10 cellular contexts compared by ENCODE assay signal in the genomic region with DNA sequence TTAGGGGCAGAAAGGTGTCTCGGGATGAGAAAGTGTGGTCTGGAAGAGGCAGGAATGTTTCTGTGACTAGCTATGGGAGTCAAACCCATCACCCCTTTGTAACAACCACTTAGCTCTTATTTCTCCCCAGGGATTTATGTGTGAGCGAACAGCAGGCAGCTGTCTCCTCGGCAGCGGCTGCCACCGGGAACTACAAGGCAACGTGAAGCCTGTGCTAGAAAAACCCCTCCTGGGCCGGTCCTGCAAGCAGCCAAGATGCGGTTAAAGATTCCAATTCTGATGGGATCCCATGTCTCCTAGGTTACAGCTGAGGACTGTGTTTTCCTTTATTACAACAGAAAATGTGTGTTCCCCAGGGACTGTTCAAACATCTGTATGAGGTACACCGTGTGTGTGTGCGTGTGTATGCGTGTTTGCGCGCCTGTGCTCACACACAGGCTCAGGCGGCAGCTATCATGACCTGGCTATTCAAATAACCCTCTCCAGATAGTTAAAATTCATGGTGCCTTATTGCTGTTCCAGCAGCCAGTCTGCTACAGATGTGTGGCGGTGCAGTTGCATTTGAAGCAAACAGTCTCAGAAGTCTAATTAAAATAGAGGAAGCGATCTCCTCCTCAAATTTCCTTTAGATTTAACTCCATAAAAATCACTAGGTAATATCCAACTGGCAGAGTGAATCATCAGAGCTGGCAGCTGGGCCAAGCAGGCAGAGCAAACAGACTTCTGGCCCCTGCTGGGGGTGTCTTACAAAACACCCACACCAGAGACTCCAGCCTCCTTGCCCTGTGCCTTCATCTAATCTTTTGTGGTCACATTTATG.
DNase-seq lines count a peak whose midpoint lies in the region; ATAC-seq and TF ChIP-seq lines count a peak whose summit lies in the region.
"Had no signal": no experiment of that assay in that cellular context is flagged by ENCODE, and none has a peak within 500 bp of the region (broad histone marks: within the 10 kb centered on the region; RNA-seq: fewer than 3 reads in every experiment).

No MANE protein-coding gene starts in this region.

- peak overlapping the region; percentile 85 for H3K27ac Mint-ChIP-seq in neural progenitor cell

- peak; percentile 94 for DNase-seq in DMS153 treated with DMSO at 0.1 percent for 48 hours (lab: John Stamatoyannopoulos, UW; ENCODE audit: unreplicated experiment)
- peak; percentile 96 for DNase-seq in NCI-H1694 treated with DMSO at 0.1 percent for 48 hours (lab: John Stamatoyannopoulos, UW)
- no peak for DNase-seq in RWPE2 (ENCODE audit: low spot score)
- DNase-seq in neural progenitor cell (ENCODE audit: low spot score): peak; percentile 46
- DNase-seq in T-helper 2 cell: no peak
- DNase-seq in GM10248 (ENCODE audit: extremely low spot score): no peak
- DNase-seq: left lung, T-helper 1 cell had no signal

- H2AFZ ChIP-seq in neural progenitor cell (replicated peaks): no peak overlapping the region

- CTCF ChIA-PET in GM10248 (lab: Yijun Ruan, JAX): interaction anchor here (2.4 kb wide), 1 partner anchor 79 kb away, joined by 7 read pairs; no protein-coding TSS in a partner anchor

- no peak overlapping the region for H3K9ac ChIP-seq in neural progenitor cell

- peaks cover 22% of the 10 kb centered on the region for H3K27me3 Mint-ChIP-seq in neural progenitor cell (ENCODE audit: insufficient read depth, low read depth)

- H3K4me1 ChIP-seq in RWPE2 (ENCODE audit: insufficient read depth, poor library complexity, severe bottlenecking): no peaks in the 10 kb centered on the region
- peaks cover 21% of the 10 kb centered on the region for H3K4me1 ChIP-seq in neural progenitor cell
- H3K4me1 ChIP-seq: left lung had no signal

- H3K4me1 Mint-ChIP-seq in neural progenitor cell: peaks cover 53% of the 10 kb centered on the region

- ATAC-seq in RWPE2 (ENCODE audit: low read depth) (peak; percentile 48; the same call in 2 of the 3 replicates), GM21786 (IDR thresholded peaks at IDR 0.05; ENCODE audit: unreplicated experiment) (no peak), HG03565 (IDR thresholded peaks at IDR 0.05; ENCODE audit: unreplicated experiment) (no peak)
- ATAC-seq: left lung had no signal

- peaks cover 9% of the 10 kb centered on the region for H3K9me3 Mint-ChIP-seq in neural progenitor cell

- H4K20me1 ChIP-seq in neural progenitor cell (ENCODE audit: low read depth): no peaks in the 10 kb centered on the region

- H3K79me2 ChIP-seq in neural progenitor cell (ENCODE audit: low read depth): no peaks in the 10 kb centered on the region

- no peak overlapping the region for H3K27ac ChIP-seq in RWPE2 (ENCODE audit: poor library complexity, severe bottlenecking)
- no peak overlapping the region for H3K27ac ChIP-seq in neural progenitor cell
- H3K27ac ChIP-seq: left lung had no signal

- TF ChIP-seq CTCF in RWPE2 (IDR thresholded peaks at IDR 0.05; ENCODE audit: poor library complexity, severe bottlenecking): no peak
- TF ChIP-seq CTCF in neural progenitor cell (IDR thresholded peaks at IDR 0.05): no peak
- no peak for TF ChIP-seq CTCF in GM10248 (IDR thresholded peaks at IDR 0.05; ENCODE audit: control extremely low read depth, extremely low read depth, low read depth, missing control alignments)

- POLR2A ChIA-PET in GM10248 (lab: Yijun Ruan, JAX): no interaction called here

- peaks cover 10% of the 10 kb centered on the region for H3K36me3 Mint-ChIP-seq in neural progenitor cell

- H3F3A ChIP-seq in neural progenitor cell (ENCODE audit: low read depth): peaks cover 3% of the 10 kb centered on the region

- no peaks in the 10 kb centered on the region for H3K36me3 ChIP-seq in RWPE2 (ENCODE audit: low read depth)
- no peaks in the 10 kb centered on the region for H3K36me3 ChIP-seq in neural progenitor cell
- H3K36me3 ChIP-seq: left lung had no signal

- H3K4me3 ChIP-seq in RWPE2 (ENCODE audit: severe bottlenecking) (no peak overlapping the region), neural progenitor cell (no peak overlapping the region)
- H3K4me3 ChIP-seq: left lung had no signal

- peak overlapping the region; percentile 54 for H3K4me2 ChIP-seq in neural progenitor cell

- peaks cover 29% of the 10 kb centered on the region for H3K27me3 ChIP-seq in RWPE2 (ENCODE audit: insufficient read depth, poor library complexity, severe bottlenecking)
- H3K27me3 ChIP-seq in neural progenitor cell: no peaks in the 10 kb centered on the region

- H3K9me3 ChIP-seq in RWPE2 (ENCODE audit: severe bottlenecking) (no peaks in the 10 kb centered on the region), neural progenitor cell (ENCODE audit: low read depth) (no peaks in the 10 kb centered on the region)
- H3K9me3 ChIP-seq: left lung had no signal

- H3K4me3 Mint-ChIP-seq in neural progenitor cell: no peak overlapping the region

Comparison
In these comparisons a context has a peak if more than half of its experiments do, and no peak if none do; other contexts are left out.
1. DNase-seq: peak in DMS153 treated with DMSO at 0.1 percent for 48 hours (single experiment), NCI-H1694 treated with DMSO at 0.1 percent for 48 hours (single experiment) and neural progenitor cell (single experiment); none in RWPE2 (single experiment), T-helper 2 cell (0 of 5) and GM10248 (single experiment).